9 cellular contexts compared by ENCODE assay signal in the genomic region with DNA sequence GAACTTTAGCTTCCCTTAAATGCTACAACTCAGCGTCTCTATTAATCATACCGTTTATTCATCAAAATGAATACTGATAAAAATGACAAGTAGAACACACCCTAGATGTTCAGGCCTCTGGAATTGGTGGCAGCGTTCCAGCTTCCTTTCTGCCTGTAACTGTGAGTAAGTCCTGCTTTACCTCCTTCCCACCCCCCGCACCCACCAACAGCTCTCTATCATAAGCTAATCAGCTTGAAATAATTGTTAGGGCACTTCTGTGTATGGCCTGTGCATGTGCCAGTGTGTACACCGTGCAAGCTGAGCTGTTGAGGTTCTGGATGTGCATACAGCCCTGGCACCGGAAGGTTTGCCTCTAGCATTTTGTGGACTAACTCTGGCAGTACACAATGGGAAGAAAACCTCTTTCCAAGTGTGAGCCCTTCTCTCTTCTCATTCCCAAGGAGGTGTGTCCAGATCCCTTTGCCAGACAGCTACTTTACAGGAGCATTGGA. TPM values are rescaled to one million over a fixed set of nuclear protein-coding genes. Genes with fewer than 3 reads are reported as not detected.
A peak's percentile ranks its signal among the peaks of the same experiment; 100 is the strongest.
DNase-seq lines count a peak whose midpoint lies in the region.
"Had no signal": no experiment of that assay in that cellular context is flagged by ENCODE, and none has a peak within 500 bp of the region (broad histone marks: within the 10 kb centered on the region; RNA-seq: fewer than 3 reads in every experiment).

No MANE protein-coding gene starts in this region.

- H3K4me3 ChIP-seq in iPS DF 6.9 (ENCODE audit: low read length) (peak overlapping the region; percentile 58; the same call in 1 of the 2 replicates), skeletal muscle tissue (ENCODE audit: low read length in 3 of 3) (peak overlapping the region in 2 of 3 donors; percentile 53 to 63)

- CTCF ChIA-PET in activated CD4-positive, alpha-beta memory T cell treated with anti-CD3 and anti-CD28 coated beads for 36 hours (lab: Charles Lee), result interaction anchor here (0.9 to 1.4 kb wide), 2 partner anchors 145 to 154 kb away, joined by 4 to 5 read pairs; no protein-coding TSS in a partner anchor

- peaks cover 2% of the 10 kb centered on the region for H3K4me1 Mint-ChIP-seq in activated CD4-positive, alpha-beta memory T cell treated with anti-CD3 and anti-CD28 coated beads for 36 hours (ENCODE audit: low read depth)

- no peak overlapping the region for H3K9ac ChIP-seq in skeletal muscle tissue (ENCODE audit: low read depth in 1 of 3, low read length in 3 of 3)

- H3K27ac ChIP-seq in iPS DF 6.9 (ENCODE audit: low read length) (no peak overlapping the region), skeletal muscle tissue (ENCODE audit: low read depth, low read length) (no peak overlapping the region)

- H3K4me1 ChIP-seq in iPS DF 6.9 (ENCODE audit: control insufficient read depth, insufficient read depth, low read length), result no peaks in the 10 kb centered on the region; the same call in 1 of the 2 replicates
- no peaks in the 10 kb centered on the region for H3K4me1 ChIP-seq in skeletal muscle tissue (ENCODE audit: control insufficient read depth in 3 of 3, insufficient read depth in 3 of 3, low read length in 3 of 3)

- no peaks in the 10 kb centered on the region for H3K36me3 Mint-ChIP-seq in activated CD4-positive, alpha-beta memory T cell treated with anti-CD3 and anti-CD28 coated beads for 36 hours

- no CpG with 5 or more reads among the region's 6 CpGs for WGBS in iPS DF 6.9 (ENCODE audit: insufficient coverage, insufficient read length)

- H3K4me3 Mint-ChIP-seq in activated CD4-positive, alpha-beta memory T cell treated with anti-CD3 and anti-CD28 coated beads for 36 hours, result peak overlapping the region; percentile 59

- peaks cover 4% of the 10 kb centered on the region; the same call in 1 of the 2 replicates for H3K27me3 ChIP-seq in iPS DF 6.9 (ENCODE audit: control insufficient read depth, insufficient read depth, low read length)
- peaks cover 5 to 19% (median 7%) of the 10 kb centered on the region in 3 donors for H3K27me3 ChIP-seq in skeletal muscle tissue (ENCODE audit: control insufficient read depth in 3 of 3, insufficient read depth in 3 of 3, low read length in 3 of 3)

- H3K9me3 ChIP-seq in iPS DF 6.9 (ENCODE audit: control insufficient read depth, insufficient read depth, low read length), result no peaks in the 10 kb centered on the region
- H3K9me3 ChIP-seq in skeletal muscle tissue (ENCODE audit: control insufficient read depth in 3 of 3, low read length in 3 of 3), result no peaks in the 10 kb centered on the region

- DNase-seq in HT-29 (ENCODE audit: low spot score) (peak; percentile 60), iPS DF 6.9 (ENCODE audit: low read depth, low spot score) (no peak), UCSD-AML1 (lab: John Stamatoyannopoulos, UW; ENCODE audit: unreplicated experiment) (no peak), NCI-H774 (lab: John Stamatoyannopoulos, UW) (no peak), NCI-H128 (lab: John Stamatoyannopoulos, UW; ENCODE audit: unreplicated experiment) (no peak)
- DNase-seq in activated CD4-positive, alpha-beta memory T cell treated with anti-CD3 and anti-CD28 coated beads for 36 hours, result no peak
- DNase-seq in activated CD8-positive, alpha-beta memory T cell treated with anti-CD3 and anti-CD28 coated beads for 24 hours, result no peak

- H3K9me3 Mint-ChIP-seq in activated CD4-positive, alpha-beta memory T cell treated with anti-CD3 and anti-CD28 coated beads for 36 hours, result no peaks in the 10 kb centered on the region

- intact Hi-C loops in activated CD4-positive, alpha-beta memory T cell treated with anti-CD3 and anti-CD28 coated beads for 36 hours (cut with micrococcal nuclease), result loop anchor here (5.0 kb wide), 2 partner anchors 96 to 154 kb away; a partner anchor contains a TSS

- H3K27me3 Mint-ChIP-seq in activated CD4-positive, alpha-beta memory T cell treated with anti-CD3 and anti-CD28 coated beads for 36 hours, result peaks cover 23% of the 10 kb centered on the region

- no peak overlapping the region for H3K27ac Mint-ChIP-seq in activated CD4-positive, alpha-beta memory T cell treated with anti-CD3 and anti-CD28 coated beads for 36 hours

- POLR2A ChIA-PET in activated CD4-positive, alpha-beta memory T cell treated with anti-CD3 and anti-CD28 coated beads for 36 hours (lab: Charles Lee), result no interaction called here

- no peaks in the 10 kb centered on the region for H3K36me3 ChIP-seq in iPS DF 6.9 (ENCODE audit: control insufficient read depth, insufficient read depth, low read length)
- H3K36me3 ChIP-seq in skeletal muscle tissue (ENCODE audit: control insufficient read depth in 3 of 3, insufficient read depth in 3 of 3, low read length in 3 of 3), result no peaks in the 10 kb centered on the region

RNA-seq across cellular contexts. Expression of a gene that starts 1.0 kb away (rescaled TPM):
- 6.6 and 8.1 TPM in 2 replicates for total RNA-seq in HT-29 (2014; rRNA removed; shearing (Covaris generic))
- under 1 TPM; 0.12 to 0.55 TPM for total RNA-seq in activated CD4-positive, alpha-beta memory T cell treated with anti-CD3 and anti-CD28 coated beads for 36 hours
- total RNA-seq in skeletal muscle tissue, result 26.1 TPM
- total RNA-seq: T-helper 2 cell treated with Interferon-gamma antibody and Interleukin-4, amounts not matched to agents 100 ng/mL and 5 ng/mL, for 36 hours had no signal
